Comparison of ENCODE assay signal across 7 cellular contexts in genomic region chrX:17736856-17737706, GRCh38. TPM values are rescaled to one million over a fixed set of nuclear protein-coding genes. Genes with fewer than 3 reads are reported as not detected.
DNase-seq lines count a peak whose midpoint lies in the region; ATAC-seq and TF ChIP-seq lines count a peak whose summit lies in the region.

SCML1 (plus strand) TSS chrX:17737493; CDS start chrX:17744187, 6,694 bp downstream.

- no peaks in the 10 kb centered on the region for H3K36me3 Mint-ChIP-seq in activated CD8-positive, alpha-beta T cell treated with anti-CD3 and anti-CD28 coated beads, Interleukin-2, amount 10 ng/mL, durations not matched to agents 7 days and 5 days (ENCODE audit: low read depth)

- peaks cover 0 to 2% (median 0%) of the 10 kb centered on the region in 4 donors for H3K27me3 ChIP-seq in liver (ENCODE audit: control insufficient read depth in 4 of 4, insufficient read depth in 4 of 4, low read length in 3 of 4)

- peaks cover 1 to 23% (median 14%) of the 10 kb centered on the region in 4 donors for H3K4me1 ChIP-seq in liver (ENCODE audit: control insufficient read depth in 4 of 4, insufficient read depth in 4 of 4, low read length in 3 of 4)

- ATAC-seq in GM18519 (IDR thresholded peaks at IDR 0.05; ENCODE audit: low FRiP score, unreplicated experiment) (peak; percentile 73), HG03196 (IDR thresholded peaks at IDR 0.05; ENCODE audit: unreplicated experiment) (peak; percentile 72)
- peak; percentile 83 for ATAC-seq in activated CD8-positive, alpha-beta T cell treated with anti-CD3 and anti-CD28 coated beads, Interleukin-2, amount 10 ng/mL, durations not matched to agents 7 days and 5 days

- POLR2A ChIA-PET in activated CD8-positive, alpha-beta T cell treated with anti-CD3 and anti-CD28 coated beads, Interleukin-2, amount 10 ng/mL, durations not matched to agents 7 days and 5 days (lab: Charles Lee) = no interaction called here

- peak within 1 kb of the TSS; percentile 72 to 91 (median 87) for H3K4me3 ChIP-seq in liver (ENCODE audit: low read depth in 1 of 3, low read length in 3 of 3)

- peak within 1 kb of the TSS; percentile 82 for H3K27ac Mint-ChIP-seq in activated CD8-positive, alpha-beta T cell treated with anti-CD3 and anti-CD28 coated beads, Interleukin-2, amount 10 ng/mL, durations not matched to agents 7 days and 5 days

- peak; percentile 95 to 100 for DNase-seq in NCI-H524 (lab: John Stamatoyannopoulos, UW)
- peak; percentile 93 for DNase-seq in activated CD8-positive, alpha-beta T cell treated with anti-CD3 and anti-CD28 coated beads, Interleukin-2, amount 10 ng/mL, durations not matched to agents 7 days and 5 days
- peak; percentile 93 for DNase-seq in ecto neural progenitor cell (ENCODE audit: low spot score)
- DNase-seq in stimulated activated CD4-positive, alpha-beta T cell treated with anti-CD3 and anti-CD28 coated beads, Interleukin-2, amount 100 ng/mL, for 4 hours (ENCODE audit: low read depth) = peak; percentile 89

- TF ChIP-seq CTCF in liver (IDR thresholded peaks at IDR 0.05; ENCODE audit: low read depth, low read length, missing input control) = no peak

- no peaks in the 10 kb centered on the region for H3K36me3 ChIP-seq in liver (ENCODE audit: control insufficient read depth in 4 of 4, insufficient read depth in 3 of 4, low read depth in 1 of 4, low read length in 3 of 4)

- H3K4me1 Mint-ChIP-seq in activated CD8-positive, alpha-beta T cell treated with anti-CD3 and anti-CD28 coated beads, Interleukin-2, amount 10 ng/mL, durations not matched to agents 7 days and 5 days (ENCODE audit: low read depth) = peaks cover 28% of the 10 kb centered on the region

- CTCF ChIA-PET in activated CD8-positive, alpha-beta T cell treated with anti-CD3 and anti-CD28 coated beads, Interleukin-2, amount 10 ng/mL, durations not matched to agents 7 days and 5 days (lab: Charles Lee) = interaction anchor here (0.9 kb wide), 1 partner anchor 145 kb away, joined by 3 read pairs; no protein-coding TSS in a partner anchor

- H3K27me3 Mint-ChIP-seq in activated CD8-positive, alpha-beta T cell treated with anti-CD3 and anti-CD28 coated beads, Interleukin-2, amount 10 ng/mL, durations not matched to agents 7 days and 5 days (ENCODE audit: low read depth) = peaks cover 19% of the 10 kb centered on the region

- WGBS in liver = under 1% methylated on average over 64 of the region's 67 CpGs

- peak within 1 kb of the TSS; percentile 81 for H3K4me3 Mint-ChIP-seq in activated CD8-positive, alpha-beta T cell treated with anti-CD3 and anti-CD28 coated beads, Interleukin-2, amount 10 ng/mL, durations not matched to agents 7 days and 5 days

- H3K9me3 Mint-ChIP-seq in activated CD8-positive, alpha-beta T cell treated with anti-CD3 and anti-CD28 coated beads, Interleukin-2, amount 10 ng/mL, durations not matched to agents 7 days and 5 days (ENCODE audit: insufficient read depth) = no peaks in the 10 kb centered on the region

- TF ChIP-seq RAD21 in liver (IDR thresholded peaks at IDR 0.05) = no peak

- H3K9ac ChIP-seq in liver (ENCODE audit: low read depth in 1 of 2, low read length in 2 of 2) = peak within 1 kb of the TSS; percentile 41 to 97

- H3K9me3 ChIP-seq in liver (ENCODE audit: control insufficient read depth in 4 of 4, low read length in 3 of 4) = peaks cover 0 to 2% (median 0%) of the 10 kb centered on the region in 4 donors

- H3K27ac ChIP-seq in liver (ENCODE audit: low read depth in 1 of 2, low read length in 2 of 2) = peak within 1 kb of the TSS; percentile 97

TF ChIP-seq in liver, 16 proteins besides CTCF, POLR2A, EP300 and RAD21:
- peak in 1 of 2 donors; percentile 8 for TF ChIP-seq GABPA (IDR thresholded peaks at IDR 0.05 in 1 of 2, conservative IDR thresholded peaks at IDR 0.05 in 1 of 2)
- peak; percentile 31 to 43 for TF ChIP-seq JUND (IDR thresholded peaks at IDR 0.05)
- TF ChIP-seq TAF1 (conservative IDR thresholded peaks at IDR 0.05) = no peak
- peak; percentile 85 for TF ChIP-seq YY1 (IDR thresholded peaks at IDR 0.05)
- TF ChIP-seq HNF4A (conservative IDR thresholded peaks at IDR 0.05) = peak in 1 of 2 donors; percentile 23
- TF ChIP-seq, protein P1, sequence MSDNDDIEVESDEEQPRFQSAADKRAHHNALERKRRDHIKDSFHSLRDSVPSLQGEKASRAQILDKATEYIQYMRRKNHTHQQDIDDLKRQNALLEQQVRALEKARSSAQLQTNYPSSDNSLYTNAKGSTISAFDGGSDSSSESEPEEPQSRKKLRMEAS (IDR thresholded peaks at IDR 0.05) = no peak
- no peak for TF ChIP-seq FOXA2 (IDR thresholded peaks at IDR 0.05)
- TF ChIP-seq EGR1 (IDR thresholded peaks at IDR 0.05; ENCODE audit: low read depth in 2 of 2) = no peak
- no peak for TF ChIP-seq HNF4G (IDR thresholded peaks at IDR 0.05)
- no peak for TF ChIP-seq NR2F2 (IDR thresholded peaks at IDR 0.05)
- TF ChIP-seq REST (IDR thresholded peaks at IDR 0.05) = peak; percentile 50
- TF ChIP-seq RXRA (IDR thresholded peaks at IDR 0.05) = peak in 1 of 2 donors; percentile 31
- no peak for TF ChIP-seq FOXA1 (IDR thresholded peaks at IDR 0.05)
- TF ChIP-seq SP1 (IDR thresholded peaks at IDR 0.05) = peak; percentile 36
- TF ChIP-seq ATF3 (IDR thresholded peaks at IDR 0.05) = no peak
- TF ChIP-seq ZBTB33 (IDR thresholded peaks at IDR 0.05) = peak; percentile 64

RNA-seq across cellular contexts. Expression of gene SCML1, which starts in this region (rescaled TPM):
- 1 to 10 TPM; 5.7 to 6.1 TPM for total RNA-seq in activated CD8-positive, alpha-beta T cell treated with anti-CD3 and anti-CD28 coated beads, Interleukin-2, amount 10 ng/mL, durations not matched to agents 7 days and 5 days
- total RNA-seq in liver = 10 to 100 TPM; 14.2 to 17.9 TPM
- 10 to 100 TPM in 1 of 2 donors, 1 to 10 TPM in 1; 7.9 to 15.5 TPM for polyA plus RNA-seq in liver

Comparison
In these comparisons a context has a peak if more than half of its experiments do, and no peak if none do; other contexts are left out.
1. Peak in every context shown above with its lines: DNase-seq, ATAC-seq, H3K4me3 ChIP-seq and H3K27ac ChIP-seq.